14 cellular contexts compared by ENCODE assay signal in the genomic region with DNA sequence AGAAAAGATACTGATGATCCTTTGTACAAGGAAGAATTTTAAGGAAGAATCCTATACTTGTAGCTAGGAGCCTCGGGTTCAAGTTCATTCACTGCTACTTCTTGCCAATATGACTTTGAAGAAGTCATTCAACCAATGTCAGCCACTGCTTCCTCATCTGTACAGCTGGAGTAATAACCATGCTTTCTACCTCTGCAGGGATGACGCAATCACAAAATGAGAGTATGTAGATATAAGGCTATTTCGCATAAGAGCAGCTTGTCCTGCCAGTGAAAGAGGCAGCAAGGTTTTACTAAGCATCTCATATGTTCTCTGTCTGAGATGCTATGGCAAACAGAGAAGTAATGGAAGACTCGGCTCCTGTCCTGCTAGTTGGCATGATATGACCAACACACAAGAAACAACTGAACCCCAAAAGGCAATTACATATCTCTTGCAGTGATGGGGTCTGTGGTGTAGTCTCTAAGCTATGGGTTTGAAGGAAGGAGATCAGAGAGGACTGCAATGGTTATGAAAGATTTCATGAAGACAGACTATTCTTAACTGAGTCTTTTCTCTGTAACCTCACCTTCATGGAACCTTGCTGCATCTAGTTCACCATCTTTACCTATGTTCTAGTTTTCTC. TPM values are rescaled to one million over a fixed set of nuclear protein-coding genes. Genes with fewer than 3 reads are reported as not detected.
DNase-seq lines count a peak whose midpoint lies in the region; ATAC-seq and TF ChIP-seq lines count a peak whose summit lies in the region.
"Had no signal": no experiment of that assay in that cellular context is flagged by ENCODE, and none has a peak within 500 bp of the region (broad histone marks: within the 10 kb centered on the region; RNA-seq: fewer than 3 reads in every experiment).

No MANE protein-coding gene starts in this region.

- peak overlapping the region; percentile 7 to 50 for H3K4me3 Mint-ChIP-seq in activated T-cell treated with anti-CD3 and anti-CD28 coated beads, Interleukin-2, amount 50 U/mL, for 72 hours
- H3K4me3 Mint-ChIP-seq in activated T-cell treated with anti-CD3 and anti-CD28 coated beads, Interleukin-2, amount 50 U/mL, for 4 hours: no peak overlapping the region
- peak overlapping the region in 1 of 2 donors; percentile 29 for H3K4me3 Mint-ChIP-seq in stimulated activated naive CD8-positive, alpha-beta T cell treated with anti-CD3 and anti-CD28 coated beads, Interleukin-15, amount 100 ng/mL, for 72 hours
- no peak overlapping the region for H3K4me3 Mint-ChIP-seq in endothelial cell (ENCODE audit: unreplicated experiment)
- H3K4me3 Mint-ChIP-seq: H9, neural progenitor cell had no signal

- H3K27ac Mint-ChIP-seq in activated T-cell treated with anti-CD3 and anti-CD28 coated beads, Interleukin-2, amount 50 U/mL, for 72 hours: peak overlapping the region; percentile 77
- H3K27ac Mint-ChIP-seq in stimulated activated naive CD8-positive, alpha-beta T cell treated with anti-CD3 and anti-CD28 coated beads, Interleukin-15, amount 100 ng/mL, for 72 hours: peak overlapping the region; percentile 69 to 84
- no peak overlapping the region for H3K27ac Mint-ChIP-seq in endothelial cell (ENCODE audit: unreplicated experiment)
- H3K27ac Mint-ChIP-seq: H9, neural progenitor cell had no signal

- no peaks in the 10 kb centered on the region for H3K9me3 Mint-ChIP-seq in activated T-cell treated with anti-CD3 and anti-CD28 coated beads, Interleukin-2, amount 50 U/mL, for 72 hours
- H3K9me3 Mint-ChIP-seq in activated T-cell treated with anti-CD3 and anti-CD28 coated beads, Interleukin-2, amount 50 U/mL, for 4 hours: no peaks in the 10 kb centered on the region
- no peaks in the 10 kb centered on the region for H3K9me3 Mint-ChIP-seq in stimulated activated naive CD8-positive, alpha-beta T cell treated with anti-CD3 and anti-CD28 coated beads, Interleukin-15, amount 100 ng/mL, for 72 hours
- H3K9me3 Mint-ChIP-seq in endothelial cell (ENCODE audit: unreplicated experiment): no peaks in the 10 kb centered on the region
- H3K9me3 Mint-ChIP-seq: H9, neural progenitor cell had no signal

- no peaks in the 10 kb centered on the region for H3K27me3 Mint-ChIP-seq in activated T-cell treated with anti-CD3 and anti-CD28 coated beads, Interleukin-2, amount 50 U/mL, for 72 hours (ENCODE audit: low read depth)
- no peaks in the 10 kb centered on the region for H3K27me3 Mint-ChIP-seq in activated T-cell treated with anti-CD3 and anti-CD28 coated beads, Interleukin-2, amount 50 U/mL, for 4 hours (ENCODE audit: low read depth)
- H3K27me3 Mint-ChIP-seq in stimulated activated naive CD8-positive, alpha-beta T cell treated with anti-CD3 and anti-CD28 coated beads, Interleukin-15, amount 100 ng/mL, for 72 hours: no peaks in the 10 kb centered on the region
- no peaks in the 10 kb centered on the region for H3K27me3 Mint-ChIP-seq in endothelial cell (ENCODE audit: unreplicated experiment)

- ATAC-seq in activated T-cell treated with anti-CD3 and anti-CD28 coated beads, Interleukin-2, amount 50 U/mL, for 72 hours (replicated peaks in 1 of 2): peak; percentile 68 to 74
- ATAC-seq in activated T-cell treated with anti-CD3 and anti-CD28 coated beads, Interleukin-2, amount 50 U/mL, for 4 hours: no peak
- peak; percentile 78 for ATAC-seq in stimulated activated naive CD8-positive, alpha-beta T cell treated with anti-CD3 and anti-CD28 coated beads, Interleukin-15, amount 100 ng/mL, for 72 hours

- TF ChIP-seq CTCF in choroid plexus epithelial cell (conservative IDR thresholded peaks at IDR 0.05; ENCODE audit: low read depth, low read length) (no peak), endothelial cell (IDR thresholded peaks at IDR 0.05; ENCODE audit: unreplicated experiment) (no peak)

- H3K36me3 Mint-ChIP-seq in activated T-cell treated with anti-CD3 and anti-CD28 coated beads, Interleukin-2, amount 50 U/mL, for 72 hours (ENCODE audit: insufficient read depth in 2 of 2): peaks cover 10 to 20% of the 10 kb centered on the region in 2 donors
- peaks cover 17% of the 10 kb centered on the region for H3K36me3 Mint-ChIP-seq in activated T-cell treated with anti-CD3 and anti-CD28 coated beads, Interleukin-2, amount 50 U/mL, for 4 hours (ENCODE audit: insufficient read depth)
- peaks cover 12% of the 10 kb centered on the region for H3K36me3 Mint-ChIP-seq in endothelial cell (ENCODE audit: low read depth, unreplicated experiment)

- DNase-seq in activated T-cell treated with anti-CD3 and anti-CD28 coated beads, Interleukin-2, amount 50 U/mL, for 72 hours: no peak
- DNase-seq in activated T-cell treated with anti-CD3 and anti-CD28 coated beads, Interleukin-2, amount 50 U/mL, for 4 hours: no peak
- DNase-seq in OCI-M1 (lab: John Stamatoyannopoulos, UW): peak; percentile 68
- DNase-seq in choroid plexus epithelial cell (ENCODE audit: low read depth): peak; percentile 46
- no peak for DNase-seq in stimulated activated naive CD8-positive, alpha-beta T cell treated with anti-CD3 and anti-CD28 coated beads, Interleukin-15, amount 100 ng/mL, for 72 hours
- no peak for DNase-seq in NCI-H2196 (lab: John Stamatoyannopoulos, UW; ENCODE audit: unreplicated experiment)
- DNase-seq in nucleus accumbens (lab: John Stamatoyannopoulos, UW): no peak
- DNase-seq in endothelial cell (ENCODE audit: low spot score): no peak
- DNase-seq: activated CD8-positive, alpha-beta memory T cell treated with anti-CD3 and anti-CD28 coated beads, Interleukin-2, amount 50 U/mL, for 4 hours; dermis blood vessel endothelial cell; H9 had no signal

- no peak overlapping the region for H3K4me3 ChIP-seq in choroid plexus epithelial cell (ENCODE audit: low read depth, low read length)
- H3K4me3 ChIP-seq: lung, neural progenitor cell, SK-N-MC had no signal

- H3K4me1 Mint-ChIP-seq in activated T-cell treated with anti-CD3 and anti-CD28 coated beads, Interleukin-2, amount 50 U/mL, for 72 hours (ENCODE audit: low read depth): peaks cover 72% of the 10 kb centered on the region
- H3K4me1 Mint-ChIP-seq in activated T-cell treated with anti-CD3 and anti-CD28 coated beads, Interleukin-2, amount 50 U/mL, for 4 hours (ENCODE audit: low read depth): peaks cover 73% of the 10 kb centered on the region
- H3K4me1 Mint-ChIP-seq in stimulated activated naive CD8-positive, alpha-beta T cell treated with anti-CD3 and anti-CD28 coated beads, Interleukin-15, amount 100 ng/mL, for 72 hours: peaks cover 55% of the 10 kb centered on the region
- peaks cover 25% of the 10 kb centered on the region for H3K4me1 Mint-ChIP-seq in endothelial cell (ENCODE audit: unreplicated experiment)

RNA-seq across cellular contexts. Expression of gene AAK1, which starts 9.2 kb away (rescaled TPM):
- total RNA-seq in activated T-cell treated with anti-CD3 and anti-CD28 coated beads, Interleukin-2, amount 50 U/mL, for 72 hours: 100 to 1,000 TPM; 134 to 137 TPM
- total RNA-seq in activated T-cell treated with anti-CD3 and anti-CD28 coated beads, Interleukin-2, amount 50 U/mL, for 4 hours: 10 to 100 TPM; 46.1 to 54.5 (median 51.6) TPM
- total RNA-seq in endothelial cell (ENCODE audit: unreplicated experiment): 144 TPM

Comparison
In these comparisons a context has a peak if more than half of its experiments do, and no peak if none do; other contexts are left out.
1. ATAC-seq: peak in activated T-cell treated with anti-CD3 and anti-CD28 coated beads, Interleukin-2, amount 50 U/mL, for 72 hours (2 of 2) and stimulated activated naive CD8-positive, alpha-beta T cell treated with anti-CD3 and anti-CD28 coated beads, Interleukin-15, amount 100 ng/mL, for 72 hours (single experiment); none in activated T-cell treated with anti-CD3 and anti-CD28 coated beads, Interleukin-2, amount 50 U/mL, for 4 hours (0 of 2).
2. H3K4me3 Mint-ChIP-seq: peak in activated T-cell treated with anti-CD3 and anti-CD28 coated beads, Interleukin-2, amount 50 U/mL, for 72 hours (2 of 2); none in activated T-cell treated with anti-CD3 and anti-CD28 coated beads, Interleukin-2, amount 50 U/mL, for 4 hours (single experiment) and endothelial cell (single experiment).
3. DNase-seq: peak in OCI-M1 (single experiment) and choroid plexus epithelial cell (single experiment); none in activated T-cell treated with anti-CD3 and anti-CD28 coated beads, Interleukin-2, amount 50 U/mL, for 72 hours (0 of 2), activated T-cell treated with anti-CD3 and anti-CD28 coated beads, Interleukin-2, amount 50 U/mL, for 4 hours (single experiment), stimulated activated naive CD8-positive, alpha-beta T cell treated with anti-CD3 and anti-CD28 coated beads, Interleukin-15, amount 100 ng/mL, for 72 hours (0 of 2), NCI-H2196 (single experiment), nucleus accumbens (0 of 56) and endothelial cell (single experiment).